8 cellular contexts compared by ENCODE assay signal in genomic region chr6:128519931-128520435, GRCh38. TPM values are rescaled to one million over a fixed set of nuclear protein-coding genes. Genes with fewer than 3 reads are reported as not detected.
DNase-seq lines count a peak whose midpoint lies in the region; ATAC-seq and TF ChIP-seq lines count a peak whose summit lies in the region.

No MANE protein-coding gene starts in this region.

- peaks cover 34% of the 10 kb centered on the region for H4K20me1 ChIP-seq in smooth muscle cell (ENCODE audit: low read depth)
- H4K20me1 ChIP-seq in Karpas-422 (ENCODE audit: insufficient read depth, low read depth, low read length): no peaks in the 10 kb centered on the region

- H3K36me3 ChIP-seq in iPS-15b (ENCODE audit: control insufficient read depth, insufficient read depth, low read length): no peaks in the 10 kb centered on the region
- H3K36me3 ChIP-seq in smooth muscle cell (ENCODE audit: low read depth): no peaks in the 10 kb centered on the region
- no peaks in the 10 kb centered on the region for H3K36me3 ChIP-seq in Karpas-422 (ENCODE audit: insufficient read depth, low read length)

- H3K9ac ChIP-seq in iPS-15b (ENCODE audit: low read depth, low read length): peak overlapping the region; percentile 80
- peak overlapping the region; percentile 96 for H3K9ac ChIP-seq in smooth muscle cell (ENCODE audit: low read depth)
- H3K9ac ChIP-seq in Karpas-422 (ENCODE audit: low read length): no peak overlapping the region

- peaks cover 2% of the 10 kb centered on the region for H3K4me1 ChIP-seq in iPS-15b (ENCODE audit: control insufficient read depth, insufficient read depth, low read length)
- peaks cover 37% of the 10 kb centered on the region for H3K4me1 ChIP-seq in smooth muscle cell (ENCODE audit: low read depth)
- no peaks in the 10 kb centered on the region for H3K4me1 ChIP-seq in Karpas-422 (ENCODE audit: low read length)

- H3K27me3 ChIP-seq in iPS-15b (ENCODE audit: control insufficient read depth, insufficient read depth, low read length) (no peaks in the 10 kb centered on the region), smooth muscle cell (ENCODE audit: low read depth) (no peaks in the 10 kb centered on the region), Karpas-422 (ENCODE audit: low read length) (no peaks in the 10 kb centered on the region)

- peaks cover 2% of the 10 kb centered on the region for H3F3A ChIP-seq in smooth muscle cell (ENCODE audit: low read depth)

- H3K4me2 ChIP-seq in smooth muscle cell (peak overlapping the region; percentile 88), Karpas-422 (ENCODE audit: low read depth, low read length, poor library complexity, severe bottlenecking) (no peak overlapping the region)

- in situ Hi-C loops in SK-MEL-5 (cut with HindIII; ENCODE audit: low pct_unique_long_range_greater_than_20kb, low sequenced_read_pairs) (loop anchor here (25.0 kb wide), 1 partner anchor 183 kb away; no protein-coding TSS in a partner anchor), astrocyte of the spinal cord (cut with HindIII; ENCODE audit: low sequenced_read_pairs) (no loop called here)

- peak overlapping the region; percentile 100 for H3K27ac ChIP-seq in smooth muscle cell (ENCODE audit: low read depth)
- no peak overlapping the region for H3K27ac ChIP-seq in Karpas-422 (ENCODE audit: low read length)

- DNase-seq in NCI-H345 (lab: John Stamatoyannopoulos, UW): peak; percentile 25
- DNase-seq in NCI-H345 treated with DMSO at 0.1 percent for 48 hours (lab: John Stamatoyannopoulos, UW; ENCODE audit: unreplicated experiment): no peak
- DNase-seq in SK-MEL-5 (ENCODE audit: low read depth, low spot score): peak; percentile 18
- no peak for DNase-seq in astrocyte of the spinal cord (ENCODE audit: low read depth, low spot score)
- DNase-seq in smooth muscle cell (lab: John Stamatoyannopoulos, UW; ENCODE audit: unreplicated experiment): peak; percentile 80
- DNase-seq in Karpas-422: no peak

- peaks cover 42% of the 10 kb centered on the region for H3K79me2 ChIP-seq in smooth muscle cell (ENCODE audit: low read depth)
- no peaks in the 10 kb centered on the region for H3K79me2 ChIP-seq in Karpas-422 (ENCODE audit: low read length)

- WGBS in smooth muscle cell (ENCODE audit: low lambda C conversion rate): under 1% methylated on average over 38 of the region's 39 CpGs

- H3K9me3 ChIP-seq in iPS-15b (ENCODE audit: control insufficient read depth, insufficient read depth, low read length) (no peaks in the 10 kb centered on the region), smooth muscle cell (replicated peaks; ENCODE audit: low read depth) (no peaks in the 10 kb centered on the region), Karpas-422 (ENCODE audit: low read length) (peaks cover 8% of the 10 kb centered on the region)

- H2AFZ ChIP-seq in smooth muscle cell (ENCODE audit: low read depth): peak overlapping the region; percentile 51
- H2AFZ ChIP-seq in Karpas-422 (ENCODE audit: low read length): no peak overlapping the region

- H3K9me2 ChIP-seq in Karpas-422 (replicated peaks; ENCODE audit: insufficient read depth, low read length): no peaks in the 10 kb centered on the region

- peak; percentile 23 for ATAC-seq in HG03025 (IDR thresholded peaks at IDR 0.05; ENCODE audit: low FRiP score, unreplicated experiment)

- H3K4me3 ChIP-seq in astrocyte of the spinal cord (ENCODE audit: low read depth, low read length) (peak overlapping the region; percentile 95), iPS-15b (ENCODE audit: low read depth, low read length) (peak overlapping the region; percentile 89), smooth muscle cell (peak overlapping the region; percentile 85), Karpas-422 (ENCODE audit: low read length) (no peak overlapping the region)

- TF ChIP-seq CTCF in astrocyte of the spinal cord (IDR thresholded peaks at IDR 0.05; ENCODE audit: low read depth, low read length): no peak
- TF ChIP-seq CTCF in smooth muscle cell (IDR thresholded peaks at IDR 0.05; ENCODE audit: borderline replicate concordance, insufficient read depth, poor library complexity, severe bottlenecking): no peak

RNA-seq across cellular contexts. Expression of gene PTPRK, which starts 0.4 kb away (rescaled TPM):
- 25.5 and 36.5 TPM in 2 replicates for total RNA-seq in SK-MEL-5 (2014; rRNA removed; shearing (Covaris generic))
- 18.9 and 34.8 TPM in 2 replicates for polyA plus RNA-seq in SK-MEL-5 (2015; cell fraction: cytosol; rRNA removed)
- 10.4 and 11.9 TPM in 2 replicates for polyA plus RNA-seq in SK-MEL-5 (2015; cell fraction: nucleus; rRNA removed)
- 45.4 and 50.4 TPM in 2 replicates for total RNA-seq in smooth muscle cell
- 21.7 and 32.3 TPM in 2 replicates for polyA plus RNA-seq in smooth muscle cell
- total RNA-seq in Karpas-422 (2014; rRNA removed; shearing (Covaris generic); ENCODE audit: low replicate concordance): 0.04 and 0.11 TPM in 2 replicates

Comparison
In these comparisons a context has a peak if more than half of its experiments do, and no peak if none do; other contexts are left out.
1. DNase-seq: peak in NCI-H345 (single experiment), SK-MEL-5 (single experiment) and smooth muscle cell (single experiment); none in NCI-H345 treated with DMSO at 0.1 percent for 48 hours (single experiment), astrocyte of the spinal cord (single experiment) and Karpas-422 (single experiment).
2. RNA of gene PTPRK, which starts 0.4 kb away (total RNA-seq): 45.4 to 50.4 TPM in smooth muscle cell and 25.5 to 36.5 TPM in SK-MEL-5; 0.04 to 0.11 TPM in Karpas-422; every median in the first group is over 10 times any median in the second.